Comparison of ENCODE assay signal across 1 cellular context in genomic region chr2:153487993-153488562, GRCh38.
TF ChIP-seq lines count a peak whose summit lies in the region.

No MANE protein-coding gene starts in this region.

TF ChIP-seq in HepG2, 621 proteins besides CTCF, POLR2A, EP300 and RAD21 (continued from another document):
- TF ChIP-seq, protein P1, sequence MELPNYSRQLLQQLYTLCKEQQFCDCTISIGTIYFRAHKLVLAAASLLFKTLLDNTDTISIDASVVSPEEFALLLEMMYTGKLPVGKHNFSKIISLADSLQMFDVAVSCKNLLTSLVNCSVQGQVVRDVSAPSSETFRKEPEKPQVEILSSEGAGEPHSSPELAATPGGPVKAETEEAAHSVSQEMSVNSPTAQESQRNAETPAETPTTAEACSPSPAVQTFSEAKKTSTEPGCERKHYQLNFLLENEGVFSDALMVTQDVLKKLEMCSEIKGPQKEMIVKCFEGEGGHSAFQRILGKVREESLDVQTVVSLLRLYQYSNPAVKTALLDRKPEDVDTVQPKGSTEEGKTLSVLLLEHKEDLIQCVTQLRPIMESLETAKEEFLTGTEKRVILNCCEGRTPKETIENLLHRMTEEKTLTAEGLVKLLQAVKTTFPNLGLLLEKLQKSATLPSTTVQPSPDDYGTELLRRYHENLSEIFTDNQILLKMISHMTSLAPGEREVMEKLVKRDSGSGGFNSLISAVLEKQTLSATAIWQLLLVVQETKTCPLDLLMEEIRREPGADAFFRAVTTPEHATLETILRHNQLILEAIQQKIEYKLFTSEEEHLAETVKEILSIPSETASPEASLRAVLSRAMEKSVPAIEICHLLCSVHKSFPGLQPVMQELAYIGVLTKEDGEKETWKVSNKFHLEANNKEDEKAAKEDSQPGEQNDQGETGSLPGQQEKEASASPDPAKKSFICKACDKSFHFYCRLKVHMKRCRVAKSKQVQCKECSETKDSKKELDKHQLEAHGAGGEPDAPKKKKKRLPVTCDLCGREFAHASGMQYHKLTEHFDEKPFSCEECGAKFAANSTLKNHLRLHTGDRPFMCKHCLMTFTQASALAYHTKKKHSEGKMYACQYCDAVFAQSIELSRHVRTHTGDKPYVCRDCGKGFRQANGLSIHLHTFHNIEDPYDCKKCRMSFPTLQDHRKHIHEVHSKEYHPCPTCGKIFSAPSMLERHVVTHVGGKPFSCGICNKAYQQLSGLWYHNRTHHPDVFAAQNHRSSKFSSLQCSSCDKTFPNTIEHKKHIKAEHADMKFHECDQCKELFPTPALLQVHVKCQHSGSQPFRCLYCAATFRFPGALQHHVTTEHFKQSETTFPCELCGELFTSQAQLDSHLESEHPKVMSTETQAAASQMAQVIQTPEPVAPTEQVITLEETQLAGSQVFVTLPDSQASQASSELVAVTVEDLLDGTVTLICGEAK (IDR thresholded peaks at IDR 0.05): no peak
- TF ChIP-seq, protein P1 (CRISPR knock-in tag; IDR thresholded peaks at IDR 0.05): no peak
- TF ChIP-seq KDM2A (CRISPR knock-in tag; IDR thresholded peaks at IDR 0.05; ENCODE audit: borderline replicate concordance, low read depth) (no peak), ZNF552 (CRISPR knock-in tag; IDR thresholded peaks at IDR 0.05; ENCODE audit: borderline replicate concordance) (no peak), ARID2 (CRISPR knock-in tag; IDR thresholded peaks at IDR 0.05; ENCODE audit: borderline replicate concordance) (no peak), NR2C2 (CRISPR knock-in tag; IDR thresholded peaks at IDR 0.05; ENCODE audit: borderline replicate concordance) (no peak), CAMTA2 (CRISPR knock-in tag; IDR thresholded peaks at IDR 0.05; ENCODE audit: borderline replicate concordance) (no peak), ZNF34 (CRISPR knock-in tag; IDR thresholded peaks at IDR 0.05; ENCODE audit: borderline replicate concordance) (no peak), FOXO1 (CRISPR knock-in tag; IDR thresholded peaks at IDR 0.05) (no peak), KLF9 (CRISPR knock-in tag; IDR thresholded peaks at IDR 0.05; ENCODE audit: low read depth) (no peak), RCOR2 (CRISPR knock-in tag; IDR thresholded peaks at IDR 0.05) (no peak), SRF (IDR thresholded peaks at IDR 0.05; ENCODE audit: low read depth, low read length) (no peak), ZNF18 (CRISPR knock-in tag; IDR thresholded peaks at IDR 0.05; ENCODE audit: insufficient replicate concordance) (no peak)
